In genomic region chr22:20137671-20138416, GRCh38 we compare ENCODE assay signal across 15 cellular contexts. TPM values are rescaled to one million over a fixed set of nuclear protein-coding genes. Genes with fewer than 3 reads are reported as not detected.
A peak's percentile ranks its signal among the peaks of the same experiment; 100 is the strongest.
DNase-seq lines count a peak whose midpoint lies in the region; ATAC-seq lines count a peak whose summit lies in the region.
"Had no signal": no experiment of that assay in that cellular context is flagged by ENCODE, and none has a peak within 500 bp of the region (broad histone marks: within the 10 kb centered on the region; RNA-seq: fewer than 3 reads in every experiment).

No MANE protein-coding gene starts in this region.

- H3K4me3 ChIP-seq in rectal smooth muscle tissue (ENCODE audit: low read length), result no peak overlapping the region
- H3K4me3 ChIP-seq: vagina had no signal

- peak; percentile 79 for ATAC-seq in left ventricle myocardium superior
- ATAC-seq in HG02852 (IDR thresholded peaks at IDR 0.05; ENCODE audit: unreplicated experiment), result no peak
- ATAC-seq: Panc1 had no signal

- H3K36me3 ChIP-seq in rectal smooth muscle tissue (ENCODE audit: control insufficient read depth, insufficient read depth, low read length), result peaks cover 6% of the 10 kb centered on the region

- H3K9ac ChIP-seq in rectal smooth muscle tissue (ENCODE audit: low read length), result no peak overlapping the region

- DNase-seq in GDM1 (lab: John Stamatoyannopoulos, UW) (peak; percentile 33), astrocyte of the hippocampus (ENCODE audit: low read depth, low spot score) (peak; percentile 32), left ventricle myocardium superior (peak; percentile 81), NCI-H2081 treated with DMSO at 0.1 percent for 48 hours (lab: John Stamatoyannopoulos, UW) (no peak), OCI-M1 (lab: John Stamatoyannopoulos, UW) (no peak)
- no peak for DNase-seq in activated effector memory CD4-positive, alpha-beta T cell treated with Interleukin-2 at 50 U/mL for 16 hours
- DNase-seq: activated CD4-positive, alpha-beta T cell treated with anti-CD3 and anti-CD28 coated beads, Interleukin-2, amount 10 ng/mL, durations not matched to agents 24 days and 14 days; DMS53; T-helper 2 cell had no signal

- peaks cover 11% of the 10 kb centered on the region for H3K4me1 ChIP-seq in rectal smooth muscle tissue (ENCODE audit: control insufficient read depth, insufficient read depth, low read length)

- intact Hi-C loops in left ventricle myocardium superior (cut with micrococcal nuclease), result no loop called here

- H3K27me3 ChIP-seq in rectal smooth muscle tissue (ENCODE audit: control insufficient read depth, insufficient read depth, low read length), result no peaks in the 10 kb centered on the region
- H3K27me3 ChIP-seq: vagina had no signal

- H3K27ac ChIP-seq in rectal smooth muscle tissue (ENCODE audit: low read depth, low read length), result peak overlapping the region; percentile 16
- H3K27ac ChIP-seq: vagina had no signal

RNA-seq across cellular contexts. Expression of gene ZDHHC8, which starts 6.2 kb away (rescaled TPM):
- 51.6 TPM for total RNA-seq in left ventricle myocardium superior

RNA-seq across cellular contexts. Expression of gene CCDC188, which starts 13.0 kb away (rescaled TPM):
- 0.27 TPM for total RNA-seq in left ventricle myocardium superior
- total RNA-seq: activated CD4-positive, alpha-beta T cell treated with anti-CD3 and anti-CD28 coated beads, Interleukin-2, amount 10 ng/mL, durations not matched to agents 24 days and 14 days; liver; NCI-H460; vagina had no signal

RNA-seq across cellular contexts. Expression of gene TRMT2A, which starts 20.8 kb away (rescaled TPM):
- 28.5 TPM for total RNA-seq in left ventricle myocardium superior

RNA-seq across cellular contexts. Expression of gene RANBP1, which starts 21.9 kb away (rescaled TPM):
- 36.6 TPM for total RNA-seq in left ventricle myocardium superior

RNA-seq across cellular contexts. Expression of gene DGCR8, which starts 57.8 kb away (rescaled TPM):
- 17.7 TPM for total RNA-seq in left ventricle myocardium superior

Comparison
In these comparisons a context has a peak if more than half of its experiments do, and no peak if none do; other contexts are left out.
1. DNase-seq: peak in GDM1 (single experiment), astrocyte of the hippocampus (single experiment) and left ventricle myocardium superior (single experiment); none in activated effector memory CD4-positive, alpha-beta T cell treated with Interleukin-2 at 50 U/mL for 16 hours (single experiment), NCI-H2081 treated with DMSO at 0.1 percent for 48 hours (single experiment) and OCI-M1 (single experiment).